In the genomic region with DNA sequence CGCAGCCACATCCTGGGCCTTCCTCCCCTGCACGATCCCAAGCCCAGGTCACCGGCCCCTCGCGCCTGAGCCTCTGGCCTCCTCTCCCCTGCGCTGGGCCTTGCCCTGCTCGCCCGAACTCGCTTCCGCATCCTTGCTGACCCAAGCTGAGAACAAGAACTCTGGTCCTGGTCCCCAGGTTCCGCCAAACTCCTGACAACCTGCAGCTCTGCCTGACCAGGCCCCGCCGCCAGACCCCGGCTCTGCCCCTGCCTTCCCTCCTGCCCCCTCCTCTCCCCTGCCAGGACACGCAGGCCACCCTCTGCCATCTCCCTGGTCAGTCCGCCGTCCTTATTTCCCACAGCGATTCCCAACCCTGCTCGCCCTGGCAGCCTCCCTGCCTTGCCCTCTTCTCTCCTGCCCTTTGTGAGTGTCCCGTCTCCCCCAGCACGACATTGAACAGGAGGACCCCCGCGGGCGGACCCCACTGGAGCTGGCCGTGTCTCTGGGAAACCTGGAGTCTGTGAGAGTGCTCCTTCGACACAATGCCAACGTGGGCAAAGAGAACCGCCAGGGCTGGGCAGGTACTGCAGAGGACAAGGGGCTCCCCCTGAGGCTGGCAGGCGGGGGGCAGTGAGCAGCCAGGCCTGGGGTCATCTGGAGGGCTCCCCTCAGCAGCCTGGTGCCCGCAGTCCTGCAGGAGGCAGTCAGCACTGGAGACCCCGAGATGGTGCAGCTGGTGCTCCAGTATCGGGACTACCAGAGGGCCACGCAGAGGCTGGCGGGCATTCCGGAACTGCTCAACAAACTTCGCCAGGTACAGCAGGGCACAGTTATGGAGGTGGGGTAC, we compare ENCODE assay signal across 8 cellular contexts. TPM values are rescaled to one million over a fixed set of nuclear protein-coding genes. Genes with fewer than 3 reads are reported as not detected.
A peak's percentile ranks its signal among the peaks of the same experiment; 100 is the strongest.
DNase-seq lines count a peak whose midpoint lies in the region; ATAC-seq and TF ChIP-seq lines count a peak whose summit lies in the region.

No MANE protein-coding gene starts in this region.

- H3K4me1 ChIP-seq in DOHH2 (ENCODE audit: control insufficient read depth, low read length) (peaks cover 54% of the 10 kb centered on the region), mucosa of descending colon (ENCODE audit: low read depth) (peaks cover 22% of the 10 kb centered on the region)

- no peak for DNase-seq in NB4 (ENCODE audit: low read depth)
- DNase-seq in dorsolateral prefrontal cortex = peak in 2 of 10 donors; percentile 31 to 56
- DNase-seq in mucosa of descending colon = peak; percentile 38 to 82 (median 68)

- TF ChIP-seq CTCF in DOHH2 (IDR thresholded peaks at IDR 0.05; ENCODE audit: low read depth, low read length, poor library complexity, severe bottlenecking) (no peak), NB4 (IDR thresholded peaks at IDR 0.05; ENCODE audit: low read depth, low read length) (no peak), dorsolateral prefrontal cortex (IDR thresholded peaks at IDR 0.05 in 54 of 56, conservative IDR thresholded peaks at IDR 0.05 in 2 of 56; ENCODE audit: low read depth in 1 of 56, partially characterized antibody in 56 of 56) (no peak), mucosa of descending colon (IDR thresholded peaks at IDR 0.05) (no peak)

- no peaks in the 10 kb centered on the region for H3K9me2 ChIP-seq in DOHH2 (replicated peaks; ENCODE audit: control insufficient read depth, low read length)

- H3K27ac ChIP-seq in DOHH2 (ENCODE audit: low read depth, low read length) (peak overlapping the region; percentile 59), dorsolateral prefrontal cortex (peak overlapping the region in 58 of 59 donors; percentile 55 to 98 (median 88))

- ATAC-seq in mucosa of descending colon = peak; percentile 5
- no peak for ATAC-seq in HG03196 (IDR thresholded peaks at IDR 0.05; ENCODE audit: unreplicated experiment)
- no peak for ATAC-seq in HG03439 (IDR thresholded peaks at IDR 0.05; ENCODE audit: unreplicated experiment)
- ATAC-seq in GM18498 (IDR thresholded peaks at IDR 0.05; ENCODE audit: unreplicated experiment) = no peak
- no peak for ATAC-seq in esophagus mucosa

- no peaks in the 10 kb centered on the region for H3K27me3 ChIP-seq in DOHH2 (ENCODE audit: control insufficient read depth, low read length)
- no peaks in the 10 kb centered on the region for H3K27me3 ChIP-seq in dorsolateral prefrontal cortex

- H3K4me2 ChIP-seq in DOHH2 (ENCODE audit: low read length) = peak overlapping the region; percentile 99

- no peak for TF ChIP-seq POLR2A in NB4 (IDR thresholded peaks at IDR 0.05; ENCODE audit: extremely low read depth, insufficient read length)

- peaks cover 85% of the 10 kb centered on the region for H3K36me3 ChIP-seq in DOHH2 (ENCODE audit: control insufficient read depth, low read length)
- H3K36me3 ChIP-seq in mucosa of descending colon (ENCODE audit: low read depth) = peaks cover 9% of the 10 kb centered on the region

- no peaks in the 10 kb centered on the region for H4K20me1 ChIP-seq in DOHH2 (ENCODE audit: control insufficient read depth, insufficient read depth, low read depth, low read length)

- H3K4me3 ChIP-seq in DOHH2 (ENCODE audit: low read length) (peak overlapping the region; percentile 97), NB4 (ENCODE audit: low read depth, low read length) (peak overlapping the region; percentile 91), dorsolateral prefrontal cortex (peak overlapping the region; percentile 49 to 94 (median 85)), mucosa of descending colon (peak overlapping the region; percentile 40)

- peaks cover 23% of the 10 kb centered on the region for H3F3A ChIP-seq in DOHH2 (ENCODE audit: control insufficient read depth, insufficient read depth)

- peaks cover 6% of the 10 kb centered on the region; the same call in 1 of the 2 replicates for H3K9me3 ChIP-seq in DOHH2 (ENCODE audit: control insufficient read depth, insufficient read depth, low read length)
- H3K9me3 ChIP-seq in mucosa of descending colon = no peaks in the 10 kb centered on the region

- intact Hi-C loops in dorsolateral prefrontal cortex (cut with DNase I) (loop anchor here (2.0 kb wide), 2 partner anchors 23 to 25 kb away; partner anchors contain the start of gene GRK2 (in 2 of the 2)), mucosa of descending colon (cut with DNase I, micrococcal nuclease) (no loop called here)

- peaks cover 45% of the 10 kb centered on the region for H3K79me2 ChIP-seq in DOHH2 (ENCODE audit: control insufficient read depth, low read length)

RNA-seq across cellular contexts. Expression of gene ANKRD13D, which starts 0.8 kb away (rescaled TPM):
- total RNA-seq in dorsolateral prefrontal cortex (100 to 1,000 TPM in 5 of 120 experiments, 10 to 100 TPM in 115; 54.5 to 110 (median 77.3) TPM), mucosa of descending colon (10 to 100 TPM; 20.0 to 46.3 (median 26.7) TPM), esophagus mucosa (45.2 TPM)

RNA-seq across cellular contexts. Expression of gene SSH3, which starts 13.5 kb away (rescaled TPM):
- total RNA-seq in dorsolateral prefrontal cortex (10 to 100 TPM; 15.0 to 46.9 (median 26.2) TPM), mucosa of descending colon (10 to 100 TPM; 55.8 to 87.0 (median 57.6) TPM), esophagus mucosa (78.4 TPM)

RNA-seq across cellular contexts. Expression of gene GRK2, which starts 23.6 kb away (rescaled TPM):
- total RNA-seq in dorsolateral prefrontal cortex (100 to 1,000 TPM in 93 of 120 experiments, 10 to 100 TPM in 27; 63.9 to 144 (median 111) TPM), mucosa of descending colon (100 to 1,000 TPM in 2 of 3 donors, 10 to 100 TPM in 1; 86.8 to 114 (median 106) TPM), esophagus mucosa (61.6 TPM)

Comparison
In these comparisons a context has a peak if more than half of its experiments do, and no peak if none do; other contexts are left out.
1. H3K4me3 ChIP-seq: peak in every context shown above with its lines; median percentile 97 in DOHH2; 91 in NB4; 85 in dorsolateral prefrontal cortex; 40 in mucosa of descending colon.
2. intact Hi-C loops: an anchor here in dorsolateral prefrontal cortex (2.0 kb wide); none called in mucosa of descending colon.